ENCODE assay signal across 15 cellular contexts in genomic region chr2:85669549-85669948, GRCh38.
DNase-seq lines count a peak whose midpoint lies in the region; ATAC-seq and TF ChIP-seq lines count a peak whose summit lies in the region.
"Had no signal": no experiment of that assay in that cellular context is flagged by ENCODE, and none has a peak within 500 bp of the region (broad histone marks: within the 10 kb centered on the region; RNA-seq: fewer than 3 reads in every experiment).

No MANE protein-coding gene starts in this region.

- no peak overlapping the region for H3K4me3 ChIP-seq in GM12864 (ENCODE audit: low read depth, low read length)
- H3K4me3 ChIP-seq: SJSA1 had no signal

- ATAC-seq in GM19324 (IDR thresholded peaks at IDR 0.05; ENCODE audit: low FRiP score, unreplicated experiment) (peak; percentile 59), HG02798 (IDR thresholded peaks at IDR 0.05; ENCODE audit: poor library complexity, unreplicated experiment) (peak; percentile 70)
- ATAC-seq: HCT116 had no signal

- DNase-seq in GM12864 (ENCODE audit: low read depth): peak; percentile 33
- peak; percentile 64 for DNase-seq in MV-4-11 (lab: John Stamatoyannopoulos, UW)
- DNase-seq in activated gamma-delta T cell (lab: John Stamatoyannopoulos, UW): no peak
- no peak for DNase-seq in NCI-H1105 (lab: John Stamatoyannopoulos, UW)
- no peak for DNase-seq in LoVo (ENCODE audit: low spot score)
- no peak for DNase-seq in activated CD4-positive, alpha-beta T cell treated with anti-CD3 and anti-CD28 coated beads for 48 hours
- DNase-seq: activated CD4-positive, alpha-beta T cell treated with anti-CD3 and anti-CD28 coated beads, Interleukin-2, amount 50 U/mL, for 1 hour; activated naive CD4-positive, alpha-beta T cell treated with Interleukin-2 at 50 U/mL for 16 hours; kidney; NCI-H2171 treated with DMSO at 0.1 percent for 48 hours; stimulated activated CD4-positive, alpha-beta T cell treated with anti-CD3 and anti-CD28 coated beads, Interleukin-12 subunit alpha, Interleukin-12 subunit beta, amount 100 ng/mL, for 4 hours had no signal

- no peak for TF ChIP-seq CTCF in GM12864 (IDR thresholded peaks at IDR 0.05; ENCODE audit: low read depth, low read length, missing control alignments)

Comparison
In these comparisons a context has a peak if more than half of its experiments do, and no peak if none do; other contexts are left out.
1. DNase-seq: peak in GM12864 (single experiment) and MV-4-11 (single experiment); none in activated gamma-delta T cell (single experiment), NCI-H1105 (single experiment), LoVo (single experiment) and activated CD4-positive, alpha-beta T cell treated with anti-CD3 and anti-CD28 coated beads for 48 hours (single experiment).